Comparison of ENCODE assay signal across 16 cellular contexts in the genomic region with DNA sequence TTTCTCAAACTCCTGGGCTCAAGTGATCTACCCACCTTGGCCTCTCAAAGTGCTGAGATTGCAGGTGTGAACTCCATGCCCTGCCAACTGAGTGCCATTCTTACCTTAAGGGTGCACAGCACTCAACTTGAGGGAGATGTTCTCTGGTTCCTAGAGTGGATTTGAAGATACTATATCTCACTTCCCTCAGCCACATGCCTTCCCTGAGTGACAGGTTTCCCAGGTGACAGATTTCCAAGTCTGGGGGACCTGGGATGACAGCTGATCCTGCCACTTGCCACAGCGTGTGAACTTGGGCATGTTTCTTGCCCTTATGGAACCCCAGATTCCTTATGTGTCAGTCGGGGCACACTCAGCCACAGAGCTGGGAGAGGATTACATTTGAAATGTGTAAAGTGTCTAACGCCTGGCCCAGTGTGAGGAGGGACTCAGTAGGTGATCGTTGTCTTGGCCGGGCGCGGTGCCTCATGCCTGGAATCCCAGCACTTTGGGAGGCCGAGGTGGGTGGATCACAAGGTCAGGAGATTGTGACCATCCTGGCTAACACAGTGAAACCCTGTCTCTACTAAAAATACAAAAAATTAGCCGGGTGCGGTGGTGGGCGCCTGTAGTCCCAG. TPM values are rescaled to one million over a fixed set of nuclear protein-coding genes. Genes with fewer than 3 reads are reported as not detected.
DNase-seq lines count a peak whose midpoint lies in the region; ATAC-seq and TF ChIP-seq lines count a peak whose summit lies in the region.
"Had no signal": no experiment of that assay in that cellular context is flagged by ENCODE, and none has a peak within 500 bp of the region (broad histone marks: within the 10 kb centered on the region; RNA-seq: fewer than 3 reads in every experiment).

No MANE protein-coding gene starts in this region.

- no peak overlapping the region for H3K4me3 ChIP-seq in thoracic aorta
- no peak overlapping the region for H3K4me3 ChIP-seq in A673 (ENCODE audit: low read depth, low read length, poor library complexity, severe bottlenecking)
- H3K4me3 ChIP-seq: K562 had no signal

- H3K9me3 ChIP-seq in thoracic aorta: no peaks in the 10 kb centered on the region
- H3K9me3 ChIP-seq in A673 (ENCODE audit: low read depth, low read length, poor library complexity, severe bottlenecking): no peaks in the 10 kb centered on the region

- DNase-seq in T-helper 1 cell (no peak), thoracic aorta (ENCODE audit: low spot score) (no peak), SHP77 (lab: John Stamatoyannopoulos, UW) (no peak), GOT3 (lab: John Stamatoyannopoulos, UW) (no peak), A673 (ENCODE audit: low spot score) (no peak)
- no peak for DNase-seq in naive thymus-derived CD8-positive, alpha-beta T cell
- DNase-seq: activated CD4-positive, alpha-beta T cell treated with anti-CD3 and anti-CD28 coated beads, Interleukin-2, amount 50 U/mL, for 4 hours; activated gamma-delta T cell treated with Interleukin-2 at 50 U/mL for 16 hours; NCI-H1436 treated with DMSO at 0.1 percent for 48 hours; NCI-H524 treated with DMSO at 0.1 percent for 48 hours had no signal

- POLR2A ChIA-PET in naive thymus-derived CD8-positive, alpha-beta T cell (lab: Charles Lee): interaction anchor here (0.6 to 25.4 kb wide), 5 partner anchors 8 to 476 kb away, joined by 3 to 730 read pairs (median 187); no protein-coding TSS in a partner anchor
- POLR2A ChIA-PET in A673 (lab: Charles Lee; ENCODE audit: low non-redundant PET): no interaction called here

- H3K9me3 Mint-ChIP-seq in T-helper 1 cell treated with Interleukin-12 subunit alpha and Interleukin-12 subunit beta and Interleukin-4 antibody, amounts not matched to agents 30 μg/mL and 1 μg/mL, for 36 hours: no peaks in the 10 kb centered on the region
- no peaks in the 10 kb centered on the region for H3K9me3 Mint-ChIP-seq in naive thymus-derived CD8-positive, alpha-beta T cell

- no peaks in the 10 kb centered on the region for H3K36me3 Mint-ChIP-seq in T-helper 1 cell treated with Interleukin-12 subunit alpha and Interleukin-12 subunit beta and Interleukin-4 antibody, amounts not matched to agents 30 μg/mL and 1 μg/mL, for 36 hours (ENCODE audit: low read depth)
- H3K36me3 Mint-ChIP-seq in naive thymus-derived CD8-positive, alpha-beta T cell: no peaks in the 10 kb centered on the region

- H3K4me3 Mint-ChIP-seq in T-helper 1 cell treated with Interleukin-12 subunit alpha and Interleukin-12 subunit beta and Interleukin-4 antibody, amounts not matched to agents 30 μg/mL and 1 μg/mL, for 36 hours: no peak overlapping the region
- H3K4me3 Mint-ChIP-seq in naive thymus-derived CD8-positive, alpha-beta T cell: peak overlapping the region in 3 of 10 donors; percentile 10 to 56 (median 19)

- H3K27me3 ChIP-seq in thoracic aorta (replicated peaks; ENCODE audit: insufficient read depth): no peaks in the 10 kb centered on the region
- H3K27me3 ChIP-seq in A673 (replicated peaks; ENCODE audit: insufficient read depth, low read depth, low read length, poor library complexity): no peaks in the 10 kb centered on the region

- BruUV-seq in A673 (replicated peaks; lab: Mats Ljungman, UMichigan): no TSS peak

- H3K36me3 ChIP-seq in thoracic aorta: no peaks in the 10 kb centered on the region
- no peaks in the 10 kb centered on the region for H3K36me3 ChIP-seq in A673 (ENCODE audit: insufficient read depth, low read length, poor library complexity, severe bottlenecking)

- H3K27me3 Mint-ChIP-seq in T-helper 1 cell treated with Interleukin-12 subunit alpha and Interleukin-12 subunit beta and Interleukin-4 antibody, amounts not matched to agents 30 μg/mL and 1 μg/mL, for 36 hours (ENCODE audit: low read depth): no peaks in the 10 kb centered on the region
- no peaks in the 10 kb centered on the region for H3K27me3 Mint-ChIP-seq in naive thymus-derived CD8-positive, alpha-beta T cell

- H3K4me1 ChIP-seq in thoracic aorta (ENCODE audit: control insufficient read depth in 1 of 2, low read depth in 2 of 2): peaks cover 34 to 66% of the 10 kb centered on the region in 2 donors
- peaks cover 27% of the 10 kb centered on the region for H3K4me1 ChIP-seq in A673 (ENCODE audit: insufficient read depth, low read length, poor library complexity, severe bottlenecking)
- H3K4me1 ChIP-seq: parathyroid adenoma had no signal

- peak overlapping the region; percentile 43 for H3K27ac Mint-ChIP-seq in T-helper 1 cell treated with Interleukin-12 subunit alpha and Interleukin-12 subunit beta and Interleukin-4 antibody, amounts not matched to agents 30 μg/mL and 1 μg/mL, for 36 hours
- H3K27ac Mint-ChIP-seq in naive thymus-derived CD8-positive, alpha-beta T cell: peak overlapping the region in 8 of 10 donors; percentile 9 to 88 (median 46)

- H3K4me1 Mint-ChIP-seq in T-helper 1 cell treated with Interleukin-12 subunit alpha and Interleukin-12 subunit beta and Interleukin-4 antibody, amounts not matched to agents 30 μg/mL and 1 μg/mL, for 36 hours (ENCODE audit: low read depth): peaks cover 69% of the 10 kb centered on the region
- peaks cover 22 to 79% (median 66%) of the 10 kb centered on the region in 4 donors for H3K4me1 Mint-ChIP-seq in naive thymus-derived CD8-positive, alpha-beta T cell

- no peak for ATAC-seq in naive thymus-derived CD8-positive, alpha-beta T cell
- no peak for ATAC-seq in thoracic aorta (ENCODE audit: insufficient number of reproducible peaks, low FRiP score, low read depth)
- ATAC-seq: K562 had no signal

- peak overlapping the region; percentile 95 for H3K27ac ChIP-seq in angular gyrus (ENCODE audit: low read depth, low read length)
- peak overlapping the region; percentile 84 to 89 for H3K27ac ChIP-seq in thoracic aorta
- H3K27ac ChIP-seq in A673 (ENCODE audit: low read depth, low read length, poor library complexity, severe bottlenecking): no peak overlapping the region
- H3K27ac ChIP-seq: parathyroid adenoma had no signal

- intact Hi-C loops in A673 (cut with micrococcal nuclease; ENCODE audit: unreplicated experiment): no loop called here

- TF ChIP-seq CTCF in thoracic aorta (IDR thresholded peaks at IDR 0.05): no peak
- no peak for TF ChIP-seq CTCF in A673 (conservative IDR thresholded peaks at IDR 0.05; ENCODE audit: low read depth, low read length)

- CTCF ChIA-PET in A673 (lab: Charles Lee): no interaction called here

RNA-seq across cellular contexts. Expression of a gene that starts 29.6 kb away (rescaled TPM):
- 100 to 1,000 TPM; 186 to 191 TPM for total RNA-seq in naive thymus-derived CD8-positive, alpha-beta T cell
- 100 to 1,000 TPM in 2 of 3 donors, 10 to 100 TPM in 1; 91.8 to 179 (median 122) TPM for polyA plus RNA-seq in naive thymus-derived CD8-positive, alpha-beta T cell
- total RNA-seq in thoracic aorta (100 to 1,000 TPM; 119 to 164 TPM), A673 (2021) (8.5 and 9.3 TPM in 2 replicates)

RNA-seq across cellular contexts. Expression of a gene that starts 46.3 kb away (rescaled TPM):
- total RNA-seq in naive thymus-derived CD8-positive, alpha-beta T cell: 1 to 10 TPM in 1 of 2 experiments, under 1 TPM in 1; 0.75 to 2.5 TPM
- under 1 TPM in 1 of 3 donors, not detected in 2; 0.05 TPM for polyA plus RNA-seq in naive thymus-derived CD8-positive, alpha-beta T cell
- total RNA-seq in thoracic aorta (under 1 TPM; 0.14 to 0.41 TPM), A673 (2021) (not detected in 2 replicates)
- total RNA-seq: endothelial cell of umbilical vein, K562, lung microvascular endothelial cell had no signal
- polyA plus RNA-seq: endothelial cell of umbilical vein, K562 had no signal

Comparison
In these comparisons a context has a peak if more than half of its experiments do, and no peak if none do; other contexts are left out.
1. RNA of a gene that starts 29.6 kb away (total RNA-seq): 186 to 191 TPM in naive thymus-derived CD8-positive, alpha-beta T cell and 119 to 164 TPM in thoracic aorta; 8.5 to 9.3 TPM in A673; every median in the first group is over 10 times any median in the second.